ENCODE assay signal across 10 cellular contexts in genomic region chr11:35236667-35237003, GRCh38.
DNase-seq lines count a peak whose midpoint lies in the region; ATAC-seq, FAIRE-seq and TF ChIP-seq lines count a peak whose summit lies in the region.
"Had no signal": no experiment of that assay in that cellular context is flagged by ENCODE, and none has a peak within 500 bp of the region (broad histone marks: within the 10 kb centered on the region; RNA-seq: fewer than 3 reads in every experiment).

No MANE protein-coding gene starts in this region.

- H3K4me1 ChIP-seq in osteoblast (ENCODE audit: insufficient read depth, low read length): peaks cover 7% of the 10 kb centered on the region

- H3K27ac Mint-ChIP-seq in endothelial cell (ENCODE audit: unreplicated experiment): no peak overlapping the region

- no peaks in the 10 kb centered on the region for H3K27me3 ChIP-seq in bronchial epithelial cell (ENCODE audit: control insufficient read depth, insufficient read depth, low read length)
- H3K27me3 ChIP-seq in osteoblast (ENCODE audit: insufficient read depth, low read length): no peaks in the 10 kb centered on the region

- H2AFZ ChIP-seq in osteoblast (ENCODE audit: low read length): peak overlapping the region; percentile 11

- no peaks in the 10 kb centered on the region for H4K20me1 ChIP-seq in osteoblast (ENCODE audit: insufficient read depth, low read length)

- H3K36me3 ChIP-seq in bronchial epithelial cell (ENCODE audit: control insufficient read depth, insufficient read depth, low read length) (no peaks in the 10 kb centered on the region), osteoblast (ENCODE audit: insufficient read depth, low read length) (peaks cover 1% of the 10 kb centered on the region)

- TF ChIP-seq CTCF in NB4 (IDR thresholded peaks at IDR 0.05; ENCODE audit: low read depth, low read length): no peak
- TF ChIP-seq CTCF in bronchial epithelial cell (IDR thresholded peaks at IDR 0.05; ENCODE audit: insufficient read depth, low read length, severe bottlenecking): no peak
- no peak for TF ChIP-seq CTCF in osteoblast (IDR thresholded peaks at IDR 0.05; ENCODE audit: extremely low read depth, low read depth, low read length)
- TF ChIP-seq CTCF in endothelial cell (IDR thresholded peaks at IDR 0.05; ENCODE audit: unreplicated experiment): no peak

- H3K4me2 ChIP-seq in osteoblast (ENCODE audit: insufficient read depth, low read length): peak overlapping the region; percentile 3

- H3K4me3 ChIP-seq in NB4 (ENCODE audit: low read depth, low read length): no peak overlapping the region
- no peak overlapping the region for H3K4me3 ChIP-seq in bronchial epithelial cell (ENCODE audit: low read depth, low read length)
- H3K4me3 ChIP-seq in osteoblast (ENCODE audit: insufficient read depth, low read length): no peak overlapping the region

- peaks cover 3% of the 10 kb centered on the region for H3K4me1 Mint-ChIP-seq in endothelial cell (ENCODE audit: unreplicated experiment)

- H3K27ac ChIP-seq in osteoblast (ENCODE audit: low read depth, low read length): peak overlapping the region; percentile 24

- no peaks in the 10 kb centered on the region for H3K27me3 Mint-ChIP-seq in endothelial cell (ENCODE audit: unreplicated experiment)
- H3K27me3 Mint-ChIP-seq: activated naive CD4-positive, alpha-beta T cell treated with anti-CD3 and anti-CD28 coated beads, Interleukin-2, amount 50 U/mL, for 24 hours had no signal

- TF ChIP-seq POLR2A in NB4 (IDR thresholded peaks at IDR 0.05; ENCODE audit: extremely low read depth, insufficient read length): no peak
- no peak for TF ChIP-seq POLR2A in H54 (IDR thresholded peaks at IDR 0.05; ENCODE audit: low read depth, low read length)

- peak; percentile 78 for DNase-seq in EH (ENCODE audit: low read depth)
- DNase-seq in NB4 (ENCODE audit: low read depth): peak; percentile 22
- DNase-seq in bronchial epithelial cell (ENCODE audit: low read depth): peak; percentile 81
- DNase-seq in osteoblast (ENCODE audit: insufficient read length, low spot score, missing footprints): no peak
- no peak for DNase-seq in H54 (ENCODE audit: insufficient read length, low spot score)
- DNase-seq in endothelial cell (ENCODE audit: low spot score): no peak
- DNase-seq: foreskin fibroblast, NCI-H1930 had no signal

- no peaks in the 10 kb centered on the region for H3K36me3 Mint-ChIP-seq in endothelial cell (ENCODE audit: low read depth, unreplicated experiment)

- H3K9me3 Mint-ChIP-seq in endothelial cell (ENCODE audit: unreplicated experiment): no peaks in the 10 kb centered on the region
- H3K9me3 Mint-ChIP-seq: activated naive CD4-positive, alpha-beta T cell treated with anti-CD3 and anti-CD28 coated beads, Interleukin-2, amount 50 U/mL, for 24 hours had no signal

- no peaks in the 10 kb centered on the region for H3K9me3 ChIP-seq in osteoblast (ENCODE audit: low read depth, low read length)

- FAIRE-seq in bronchial epithelial cell (lab: Jason Lieb, UNC) (no peak), H54 (lab: Jason Lieb, UNC) (no peak)

- no peak for ATAC-seq in GM21717 (IDR thresholded peaks at IDR 0.05; ENCODE audit: unreplicated experiment)

- no peaks in the 10 kb centered on the region for H3K79me2 ChIP-seq in osteoblast (ENCODE audit: insufficient read depth, low read length)

- no peak overlapping the region for H3K4me3 Mint-ChIP-seq in endothelial cell (ENCODE audit: unreplicated experiment)
- H3K4me3 Mint-ChIP-seq: activated naive CD4-positive, alpha-beta T cell treated with anti-CD3 and anti-CD28 coated beads, Interleukin-2, amount 50 U/mL, for 24 hours had no signal

Comparison
In these comparisons a context has a peak if more than half of its experiments do, and no peak if none do; other contexts are left out.
1. DNase-seq: peak in EH (single experiment), NB4 (single experiment) and bronchial epithelial cell (single experiment); none in osteoblast (single experiment), H54 (single experiment) and endothelial cell (single experiment).